Comparison of ENCODE assay signal across 17 cellular contexts in genomic region chr6:18034798-18035202, GRCh38. TPM values are rescaled to one million over a fixed set of nuclear protein-coding genes. Genes with fewer than 3 reads are reported as not detected.
DNase-seq lines count a peak whose midpoint lies in the region; ATAC-seq, FAIRE-seq and TF ChIP-seq lines count a peak whose summit lies in the region.
"Had no signal": no experiment of that assay in that cellular context is flagged by ENCODE, and none has a peak within 500 bp of the region (broad histone marks: within the 10 kb centered on the region; RNA-seq: fewer than 3 reads in every experiment).

No MANE protein-coding gene starts in this region.

- H3K79me2 ChIP-seq in HepG2 (ENCODE audit: insufficient read depth, low read length), result no peaks in the 10 kb centered on the region

- ATAC-seq in HepG2 (peak; percentile 99), HG03520 (IDR thresholded peaks at IDR 0.05; ENCODE audit: unreplicated experiment) (no peak)

- POLR2A ChIA-PET in HepG2 (lab: Yijun Ruan, JAX), result interaction anchor here (0.7 to 1.0 kb wide), 3 partner anchors 8 to 679 kb away, joined by 3 to 4 read pairs (median 4); partner anchors contain the start of gene KIF13A

- no peaks in the 10 kb centered on the region for H3K27me3 ChIP-seq in ascending aorta
- H3K27me3 ChIP-seq in HepG2 (ENCODE audit: control insufficient read depth in 1 of 2, insufficient read depth in 2 of 2, low read length in 2 of 2), result no peaks in the 10 kb centered on the region
- H3K27me3 ChIP-seq: adrenal gland, BLaER1, upper lobe of left lung had no signal

- peak overlapping the region; percentile 60 for H3K4me2 ChIP-seq in HepG2 (ENCODE audit: low read depth, low read length)
- H3K4me2 ChIP-seq: BLaER1 had no signal

- BruUV-seq in HepG2 (replicated peaks; lab: Mats Ljungman, UMichigan), result no TSS peak

- TF ChIP-seq CTCF in ascending aorta (IDR thresholded peaks at IDR 0.05) (no peak), HepG2 (CRISPR knock-in tag; IDR thresholded peaks at IDR 0.05) (no peak)

- intact Hi-C loops in ascending aorta (cut with DNase I) (no loop called here), HepG2 (cut with micrococcal nuclease; ENCODE audit: unreplicated experiment) (no loop called here)

- 11% methylated on average over 6 of the region's 6 CpGs for WGBS in HepG2 (ENCODE audit: low lambda C conversion rate)

- TF ChIP-seq EP300 in HepG2 (IDR thresholded peaks at IDR 0.05; ENCODE audit: low read depth in 2 of 2, low read length in 2 of 2), result peak in 1 of 2 experiments; percentile 47; a peak in 1 of 4 replicates
- no peak for TF ChIP-seq EP300 in HepG2 (CRISPR knock-in tag; IDR thresholded peaks at IDR 0.05; ENCODE audit: borderline replicate concordance)

- in situ Hi-C loops in HepG2 (cut with HindIII; ENCODE audit: extremely low pct_ligation_motif_present, low pct_unique_long_range_greater_than_20kb), result no loop called here

- no peak overlapping the region for H3K9ac ChIP-seq in HepG2 (ENCODE audit: insufficient read depth, low read depth, low read length)
- H3K9ac ChIP-seq: BLaER1 had no signal

- no peaks in the 10 kb centered on the region for H4K20me1 ChIP-seq in HepG2 (ENCODE audit: insufficient read depth, low read length)
- H4K20me1 ChIP-seq: BLaER1 had no signal

- TF ChIP-seq POLR2A in HepG2 (IDR thresholded peaks at IDR 0.05; ENCODE audit: insufficient read depth in 1 of 2, low read depth in 2 of 2, low read length in 2 of 2), result no peak

- H3K4me3 ChIP-seq in ascending aorta (no peak overlapping the region), HepG2 (replicated peaks in 1 of 3; ENCODE audit: insufficient read depth in 1 of 3, low read depth in 2 of 3, low read length in 3 of 3) (no peak overlapping the region)
- H3K4me3 ChIP-seq: adrenal gland, BLaER1, lower lobe of right lung, upper lobe of left lung had no signal

- TF ChIP-seq RAD21 in HepG2 (CRISPR knock-in tag; IDR thresholded peaks at IDR 0.05), result no peak

- CTCF ChIA-PET in HepG2 (lab: Yijun Ruan, JAX; ENCODE audit: low intra/inter-chr PET ratio, low total read pairs), result no interaction called here

- H3K4me1 ChIP-seq in ascending aorta, result no peaks in the 10 kb centered on the region
- H3K4me1 ChIP-seq in HepG2 (ENCODE audit: insufficient read depth, low read length), result peaks cover 24% of the 10 kb centered on the region
- H3K4me1 ChIP-seq: adrenal gland, BLaER1, lower lobe of right lung, upper lobe of left lung had no signal

- peak overlapping the region; percentile 37 to 52 for H3K27ac ChIP-seq in ascending aorta
- H3K27ac ChIP-seq in HepG2 (ENCODE audit: extremely low read length, insufficient read depth, low read length), result no peak overlapping the region
- H3K27ac ChIP-seq: adrenal gland, BLaER1, lower lobe of right lung, upper lobe of left lung had no signal

- peak; percentile 10 for DNase-seq in EL
- DNase-seq in MV-4-11 (lab: John Stamatoyannopoulos, UW), result peak; percentile 10
- peak in 1 of 2 donors; percentile 22 for DNase-seq in ascending aorta (ENCODE audit: low spot score in 2 of 2)
- peak; percentile 85 for DNase-seq in HepG2 (ENCODE audit: low spot score)
- DNase-seq in cerebellum (ENCODE audit: low spot score), result no peak
- DNase-seq in activated gamma-delta T cell (lab: John Stamatoyannopoulos, UW), result no peak
- DNase-seq: activated CD4-positive, alpha-beta T cell treated with anti-CD3 and anti-CD28 coated beads, Interleukin-2, amount 10 ng/mL, durations not matched to agents 7 days and 5 days; activated T-cell treated with anti-CD3 and anti-CD28 coated beads, Interleukin-2, amount 50 U/mL, for 48 hours; lower lobe of right lung; nephron progenitor cell; stimulated activated CD4-positive, alpha-beta T cell treated with anti-CD3 and anti-CD28 coated beads, Interleukin-2, amount 100 ng/mL, for 24 hours; upper lobe of left lung had no signal

- H2AFZ ChIP-seq in HepG2 (ENCODE audit: low read length), result no peak overlapping the region

- H3K36me3 ChIP-seq in ascending aorta, result no peaks in the 10 kb centered on the region
- H3K36me3 ChIP-seq in HepG2 (replicated peaks in 1 of 2; ENCODE audit: control insufficient read depth in 1 of 2, insufficient read depth in 2 of 2, low read length in 2 of 2), result no peaks in the 10 kb centered on the region
- H3K36me3 ChIP-seq: adrenal gland, BLaER1, lower lobe of right lung, upper lobe of left lung had no signal

- peak; percentile 94 for FAIRE-seq in HepG2 (lab: Jason Lieb, UNC)
- FAIRE-seq: colon, RCC 7860 had no signal

- no peaks in the 10 kb centered on the region for H3K9me3 ChIP-seq in ascending aorta
- H3K9me3 ChIP-seq in HepG2 (ENCODE audit: low read length), result no peaks in the 10 kb centered on the region
- H3K9me3 ChIP-seq: adrenal gland, BLaER1, lower lobe of right lung, upper lobe of left lung had no signal

TF ChIP-seq in HepG2, 621 proteins besides CTCF, POLR2A, EP300 and RAD21 (continues in another document):
- TF ChIP-seq ZFAT (CRISPR knock-in tag; conservative IDR thresholded peaks at IDR 0.05) (no peak), HINFP (CRISPR knock-in tag; IDR thresholded peaks at IDR 0.05; ENCODE audit: low read depth) (no peak), SPEN (CRISPR knock-in tag; IDR thresholded peaks at IDR 0.05; ENCODE audit: low read depth) (no peak), CHD2 (IDR thresholded peaks at IDR 0.05; ENCODE audit: low read depth, low read length) (no peak), MEIS1 (CRISPR knock-in tag; IDR thresholded peaks at IDR 0.05; ENCODE audit: borderline replicate concordance) (no peak; the same call in 1 of the 2 replicates), IRX3 (CRISPR knock-in tag; IDR thresholded peaks at IDR 0.05; ENCODE audit: borderline replicate concordance, low read depth) (no peak), ZNF615 (CRISPR knock-in tag; IDR thresholded peaks at IDR 0.05; ENCODE audit: borderline replicate concordance) (no peak), NCOA2 (CRISPR knock-in tag; IDR thresholded peaks at IDR 0.05) (no peak), POLR2AphosphoS5 (IDR thresholded peaks at IDR 0.05; ENCODE audit: low read depth, low read length) (no peak), ZBTB44 (CRISPR knock-in tag; IDR thresholded peaks at IDR 0.05) (no peak), MXD3 (CRISPR knock-in tag; IDR thresholded peaks at IDR 0.05) (no peak), SRF (IDR thresholded peaks at IDR 0.05; ENCODE audit: low read depth, low read length) (no peak), ZNF446 (CRISPR knock-in tag; IDR thresholded peaks at IDR 0.05) (no peak)

RNA-seq across cellular contexts. Expression of gene KIF13A, which starts 47.4 kb away (rescaled TPM):
- total RNA-seq in ascending aorta (28.9 TPM), HepG2 (2016; rRNA removed; fragmentation: Illumina TruSeq; extraction: Trizol) (37.2 and 48.3 TPM in 2 replicates), cerebellum (32.3 TPM)
- 12.1 and 13.7 TPM in 2 replicates for total RNA-seq in HepG2 (2016; cell fraction: cytosol; rRNA removed; fragmentation: Illumina TruSeq; extraction: Trizol; ENCODE audit: low read depth)
- 35.4 and 47.0 TPM in 2 replicates for total RNA-seq in HepG2 (2016; cell fraction: insoluble cytoplasmic fraction; rRNA removed; fragmentation: Illumina TruSeq; extraction: Trizol)
- total RNA-seq in HepG2 (2016; cell fraction: membrane; rRNA removed; fragmentation: Illumina TruSeq; extraction: Trizol), result 23.2 and 29.0 TPM in 2 replicates
- 37.1 and 42.5 TPM in 2 replicates for total RNA-seq in HepG2 (2016; cell fraction: nucleus; rRNA removed; fragmentation: Illumina TruSeq; extraction: Trizol)
- 19.5 and 21.1 TPM in 2 replicates for polyA plus RNA-seq in HepG2 (2011; rRNA removed)
- polyA plus RNA-seq in HepG2 (2011; cell fraction: cytosol; rRNA removed), result 14.7 and 19.5 TPM in 2 replicates
- polyA plus RNA-seq in HepG2 (2011; cell fraction: nucleus; rRNA removed), result 16.8 and 17.7 TPM in 2 replicates
- 17.5 and 22.9 TPM in 2 replicates for polyA plus RNA-seq in HepG2 (2012)
- polyA plus RNA-seq in HepG2 (2016; cell fraction: cytosol; fragmentation: Illumina TruSeq; extraction: Trizol; ENCODE audit: low read depth), result 12.4 and 13.8 TPM in 2 replicates
- 33.5 and 35.2 TPM in 2 replicates for polyA plus RNA-seq in HepG2 (2016; cell fraction: insoluble cytoplasmic fraction; fragmentation: Illumina TruSeq; extraction: Trizol; ENCODE audit: low read depth)
- polyA plus RNA-seq in HepG2 (2016; cell fraction: membrane; fragmentation: Illumina TruSeq; extraction: Trizol; ENCODE audit: low read depth), result 17.4 and 21.2 TPM in 2 replicates
- polyA plus RNA-seq in HepG2 (2016; cell fraction: nucleus; fragmentation: Illumina TruSeq; extraction: Trizol; ENCODE audit: insufficient read depth, low read depth), result 32.6 and 33.2 TPM in 2 replicates
- polyA minus RNA-seq in HepG2 (2011; rRNA and poly(A)+ RNA removed; ENCODE audit: low replicate concordance), result 22.0 and 49.6 TPM in 2 replicates
- polyA minus RNA-seq in HepG2 (2011; cell fraction: cytosol; rRNA and poly(A)+ RNA removed), result 22.4 TPM in 2 replicates
- 55.1 and 57.9 TPM in 2 replicates for polyA minus RNA-seq in HepG2 (2011; cell fraction: nucleus; rRNA and poly(A)+ RNA removed)
- total RNA-seq: activated CD4-positive, alpha-beta T cell treated with anti-CD3 and anti-CD28 coated beads, Interleukin-2, amount 10 ng/mL, durations not matched to agents 7 days and 5 days had no signal

Comparison
In these comparisons a context has a peak if more than half of its experiments do, and no peak if none do; other contexts are left out.
1. DNase-seq: peak in EL (single experiment), MV-4-11 (single experiment) and HepG2 (single experiment); none in cerebellum (single experiment) and activated gamma-delta T cell (single experiment).